28 cellular contexts compared by ENCODE assay signal in genomic region chr10:7501157-7501556, GRCh38.
DNase-seq lines count a peak whose midpoint lies in the region; ATAC-seq and TF ChIP-seq lines count a peak whose summit lies in the region.
"Had no signal": no experiment of that assay in that cellular context is flagged by ENCODE, and none has a peak within 500 bp of the region (broad histone marks: within the 10 kb centered on the region; RNA-seq: fewer than 3 reads in every experiment).

No MANE protein-coding gene starts in this region.

- no peaks in the 10 kb centered on the region for H3K27me3 Mint-ChIP-seq in CD8-positive, alpha-beta T cell (ENCODE audit: low read depth)
- H3K27me3 Mint-ChIP-seq in T-helper 2 cell treated with Interferon-gamma antibody and Interleukin-4, amounts not matched to agents 5 μg/mL and 100 μg/mL, for 36 hours (ENCODE audit: low read depth): peaks cover 3% of the 10 kb centered on the region
- peaks cover 0 to 4% (median 0%) of the 10 kb centered on the region in 5 donors for H3K27me3 Mint-ChIP-seq in naive thymus-derived CD4-positive, alpha-beta T cell

- no TSS peak for BruUV-seq in A673 (replicated peaks; lab: Mats Ljungman, UMichigan)

- H3K36me3 ChIP-seq in BLaER1: no peaks in the 10 kb centered on the region
- no peaks in the 10 kb centered on the region for H3K36me3 ChIP-seq in CD8-positive, alpha-beta T cell (ENCODE audit: insufficient read depth, low read length)
- H3K36me3 ChIP-seq in naive thymus-derived CD4-positive, alpha-beta T cell (ENCODE audit: control insufficient read depth in 2 of 3, insufficient read depth in 3 of 3, low read length in 3 of 3): no peaks in the 10 kb centered on the region
- no peaks in the 10 kb centered on the region for H3K36me3 ChIP-seq in A673 (ENCODE audit: insufficient read depth, low read length, poor library complexity, severe bottlenecking)
- H3K36me3 ChIP-seq: sigmoid colon, upper lobe of left lung had no signal

- H4K20me1 ChIP-seq in BLaER1: no peaks in the 10 kb centered on the region

- peak overlapping the region; percentile 62 for H3K4me2 ChIP-seq in BLaER1

- CTCF ChIA-PET in CD8-positive, alpha-beta T cell (lab: Charles Lee): interaction anchor here (1.3 to 1.6 kb wide), 2 partner anchors 21 to 84 kb away, joined by 3 to 4 read pairs; no protein-coding TSS in a partner anchor
- CTCF ChIA-PET in naive thymus-derived CD4-positive, alpha-beta T cell (lab: Charles Lee): interaction anchor here (0.6 kb wide), 1 partner anchor 1830 kb away, joined by 3 read pairs; no protein-coding TSS in a partner anchor
- CTCF ChIA-PET in A673 (lab: Charles Lee): no interaction called here

- H3K27ac Mint-ChIP-seq in CD8-positive, alpha-beta T cell: no peak overlapping the region
- no peak overlapping the region for H3K27ac Mint-ChIP-seq in T-helper 2 cell treated with Interferon-gamma antibody and Interleukin-4, amounts not matched to agents 5 μg/mL and 100 μg/mL, for 36 hours
- peak overlapping the region in 2 of 9 donors; percentile 23 to 32 for H3K27ac Mint-ChIP-seq in naive thymus-derived CD4-positive, alpha-beta T cell
- H3K27ac Mint-ChIP-seq: endodermal cell, WTC11 had no signal

- H3K9me3 Mint-ChIP-seq in CD8-positive, alpha-beta T cell: no peaks in the 10 kb centered on the region
- peaks cover under 1% of the 10 kb centered on the region for H3K9me3 Mint-ChIP-seq in T-helper 2 cell treated with Interferon-gamma antibody and Interleukin-4, amounts not matched to agents 5 μg/mL and 100 μg/mL, for 36 hours
- H3K9me3 Mint-ChIP-seq in naive thymus-derived CD4-positive, alpha-beta T cell: peaks cover 0 to 11% (median 0%) of the 10 kb centered on the region in 11 donors
- H3K9me3 Mint-ChIP-seq: endodermal cell had no signal

- DNase-seq in CD8-positive, alpha-beta T cell: peak in 1 of 7 experiments; percentile 51
- no peak for DNase-seq in T-helper 2 cell treated with Interferon-gamma antibody and Interleukin-4, amounts not matched to agents 5 μg/mL and 100 μg/mL, for 36 hours (ENCODE audit: low spot score)
- no peak for DNase-seq in naive thymus-derived CD4-positive, alpha-beta T cell
- DNase-seq in A673 (ENCODE audit: low spot score) (no peak), OCI-M1 (lab: John Stamatoyannopoulos, UW) (no peak)
- DNase-seq in effector CD4-positive, alpha-beta T cell: no peak
- DNase-seq: activated CD4-positive, alpha-beta T cell treated with anti-CD3 and anti-CD28 coated beads, Interleukin-2, amount 50 U/mL, for 4 hours; activated effector memory CD4-positive, alpha-beta T cell treated with anti-CD3 and anti-CD28 coated beads, Interleukin-2, amount 50 U/mL, for 16 hours; Caco-2; central memory CD4-positive, alpha-beta T cell; cortex of kidney; endodermal cell; islet precursor cell; Kasumi-1; left ventricle myocardium superior; NCI-H1436; NCI-H446; NCI-H774; nucleus accumbens; RPMI8226; sigmoid colon; stimulated activated CD4-positive, alpha-beta T cell treated with anti-CD3 and anti-CD28 coated beads, Interleukin-4, amount 100 ng/mL, for 1 hour; substantia nigra had no signal

- intact Hi-C loops in CD8-positive, alpha-beta T cell (cut with DNase I, micrococcal nuclease): no loop called here
- intact Hi-C loops in naive thymus-derived CD4-positive, alpha-beta T cell (cut with micrococcal nuclease): no loop called here
- intact Hi-C loops in A673 (cut with micrococcal nuclease; ENCODE audit: unreplicated experiment): no loop called here

- POLR2A ChIA-PET in CD8-positive, alpha-beta T cell (lab: Charles Lee): interaction anchor here (1.0 to 1.4 kb wide), 2 partner anchors 11 to 17 kb away, joined by 5 read pairs; no protein-coding TSS in a partner anchor
- POLR2A ChIA-PET in naive thymus-derived CD4-positive, alpha-beta T cell (lab: Charles Lee): interaction anchor here (1.2 to 4.0 kb wide), 3 partner anchors 8 to 16 kb away, joined by 3 to 23 read pairs (median 5); no protein-coding TSS in a partner anchor
- POLR2A ChIA-PET in A673 (lab: Charles Lee; ENCODE audit: low non-redundant PET): no interaction called here

- H3K4me3 Mint-ChIP-seq in CD8-positive, alpha-beta T cell: peak overlapping the region; percentile 30
- H3K4me3 Mint-ChIP-seq in T-helper 2 cell treated with Interferon-gamma antibody and Interleukin-4, amounts not matched to agents 5 μg/mL and 100 μg/mL, for 36 hours: peak overlapping the region; percentile 22
- peak overlapping the region in 3 of 10 donors; percentile 37 to 44 (median 42) for H3K4me3 Mint-ChIP-seq in naive thymus-derived CD4-positive, alpha-beta T cell
- H3K4me3 Mint-ChIP-seq: endodermal cell, WTC11 had no signal

- ATAC-seq in CD8-positive, alpha-beta T cell: no peak
- ATAC-seq in naive thymus-derived CD4-positive, alpha-beta T cell: peak; percentile 18
- ATAC-seq in HG02798 (IDR thresholded peaks at IDR 0.05; ENCODE audit: poor library complexity, unreplicated experiment): no peak
- ATAC-seq: HepG2, left ventricle myocardium superior, WTC11 had no signal

- H3K27me3 ChIP-seq in BLaER1 (no peaks in the 10 kb centered on the region), A673 (replicated peaks; ENCODE audit: insufficient read depth, low read depth, low read length, poor library complexity) (peaks cover 16% of the 10 kb centered on the region)
- no peaks in the 10 kb centered on the region for H3K27me3 ChIP-seq in CD8-positive, alpha-beta T cell (ENCODE audit: insufficient read depth, low read length)
- no peaks in the 10 kb centered on the region for H3K27me3 ChIP-seq in naive thymus-derived CD4-positive, alpha-beta T cell (ENCODE audit: control insufficient read depth in 2 of 2, insufficient read depth in 2 of 2, low read length in 2 of 2)
- H3K27me3 ChIP-seq: sigmoid colon, upper lobe of left lung had no signal

- H3K4me1 ChIP-seq in BLaER1 (peaks cover 29% of the 10 kb centered on the region), A673 (ENCODE audit: insufficient read depth, low read length, poor library complexity, severe bottlenecking) (no peaks in the 10 kb centered on the region)
- peaks cover 12% of the 10 kb centered on the region for H3K4me1 ChIP-seq in CD8-positive, alpha-beta T cell (ENCODE audit: insufficient read depth, low read length)
- H3K4me1 ChIP-seq in naive thymus-derived CD4-positive, alpha-beta T cell (ENCODE audit: control insufficient read depth in 2 of 2, insufficient read depth in 2 of 2, low read length in 2 of 2): peaks cover 6 to 10% of the 10 kb centered on the region in 2 donors
- H3K4me1 ChIP-seq: Caco-2, sigmoid colon, upper lobe of left lung had no signal

- H3K27ac ChIP-seq in BLaER1: no peak overlapping the region
- H3K27ac ChIP-seq in CD8-positive, alpha-beta T cell (ENCODE audit: low read depth, low read length): no peak overlapping the region
- H3K27ac ChIP-seq in naive thymus-derived CD4-positive, alpha-beta T cell (ENCODE audit: low read depth, low read length): no peak overlapping the region
- H3K27ac ChIP-seq in A673 (ENCODE audit: low read depth, low read length, poor library complexity, severe bottlenecking): no peak overlapping the region
- H3K27ac ChIP-seq: sigmoid colon, upper lobe of left lung had no signal

- no peaks in the 10 kb centered on the region for H3K36me3 Mint-ChIP-seq in CD8-positive, alpha-beta T cell
- peaks cover 5% of the 10 kb centered on the region for H3K36me3 Mint-ChIP-seq in T-helper 2 cell treated with Interferon-gamma antibody and Interleukin-4, amounts not matched to agents 5 μg/mL and 100 μg/mL, for 36 hours (ENCODE audit: low read depth)
- peaks cover 0 to 27% (median 0%) of the 10 kb centered on the region in 5 donors for H3K36me3 Mint-ChIP-seq in naive thymus-derived CD4-positive, alpha-beta T cell
- H3K36me3 Mint-ChIP-seq: WTC11 had no signal

- peaks cover 29% of the 10 kb centered on the region for H3K4me1 Mint-ChIP-seq in CD8-positive, alpha-beta T cell (ENCODE audit: low read depth)
- peaks cover 25% of the 10 kb centered on the region for H3K4me1 Mint-ChIP-seq in T-helper 2 cell treated with Interferon-gamma antibody and Interleukin-4, amounts not matched to agents 5 μg/mL and 100 μg/mL, for 36 hours (ENCODE audit: low read depth)
- peaks cover 19 to 36% (median 25%) of the 10 kb centered on the region in 7 donors for H3K4me1 Mint-ChIP-seq in naive thymus-derived CD4-positive, alpha-beta T cell
- H3K4me1 Mint-ChIP-seq: endodermal cell, WTC11 had no signal

- H3K9me3 ChIP-seq in BLaER1 (0 out of 2 replicates have a peak, but pooled peaks cover under 1% of the 10 kb centered on the region), A673 (ENCODE audit: low read depth, low read length, poor library complexity, severe bottlenecking) (no peaks in the 10 kb centered on the region)
- no peaks in the 10 kb centered on the region for H3K9me3 ChIP-seq in CD8-positive, alpha-beta T cell (ENCODE audit: low read length)
- H3K9me3 ChIP-seq in naive thymus-derived CD4-positive, alpha-beta T cell (ENCODE audit: control insufficient read depth in 2 of 3, low read length in 3 of 3): no peaks in the 10 kb centered on the region
- H3K9me3 ChIP-seq: Caco-2, upper lobe of left lung had no signal

- H3K4me3 ChIP-seq in BLaER1 (no peak overlapping the region), A673 (ENCODE audit: low read depth, low read length, poor library complexity, severe bottlenecking) (no peak overlapping the region)
- no peak overlapping the region for H3K4me3 ChIP-seq in CD8-positive, alpha-beta T cell (ENCODE audit: low read depth, low read length)
- no peak overlapping the region for H3K4me3 ChIP-seq in naive thymus-derived CD4-positive, alpha-beta T cell (ENCODE audit: low read length)
- H3K4me3 ChIP-seq: sigmoid colon, upper lobe of left lung had no signal

- TF ChIP-seq CTCF in CD8-positive, alpha-beta T cell (IDR thresholded peaks at IDR 0.05): no peak
- TF ChIP-seq CTCF in A673 (conservative IDR thresholded peaks at IDR 0.05; ENCODE audit: low read depth, low read length): no peak

- H3K9ac ChIP-seq in BLaER1: no peak overlapping the region
